ENCODE assay signal across 15 cellular contexts in genomic region chr3:140219923-140220452, GRCh38.
DNase-seq lines count a peak whose midpoint lies in the region; ATAC-seq and TF ChIP-seq lines count a peak whose summit lies in the region.
"Had no signal": no experiment of that assay in that cellular context is flagged by ENCODE, and none has a peak within 500 bp of the region (broad histone marks: within the 10 kb centered on the region; RNA-seq: fewer than 3 reads in every experiment).

No MANE protein-coding gene starts in this region.

- peaks cover 16% of the 10 kb centered on the region; the same call in 1 of the 2 replicates for H3K27me3 ChIP-seq in HCT116 (ENCODE audit: insufficient read depth, low read length)
- H3K27me3 ChIP-seq in GM23248 (replicated peaks; ENCODE audit: insufficient read depth): 0 out of 2 replicates have a peak, but pooled peaks cover 3% of the 10 kb centered on the region
- H3K27me3 ChIP-seq: upper lobe of left lung had no signal

- POLR2A ChIA-PET in HCT116 (lab: Charles Lee): no interaction called here
- POLR2A ChIA-PET in activated CD4-positive, alpha-beta T cell treated with anti-CD3 and anti-CD28 coated beads, Interleukin-2, amount 10 ng/mL, durations not matched to agents 7 days and 5 days (lab: Charles Lee): no interaction called here

- 31 to 53% methylated on average over 2 of the region's 2 CpGs for WGBS in GM23248 (ENCODE audit: low coverage in 1 of 2, low lambda C conversion rate in 2 of 2, missing lambda C conversion rate in 2 of 2), 2 experiments

- H3K27ac Mint-ChIP-seq in activated CD4-positive, alpha-beta T cell treated with anti-CD3 and anti-CD28 coated beads, Interleukin-2, amount 10 ng/mL, durations not matched to agents 7 days and 5 days: no peak overlapping the region
- H3K27ac Mint-ChIP-seq: activated T-cell treated with anti-CD3 and anti-CD28 coated beads, Interleukin-2, amount 50 U/mL, for 24 hours had no signal

- H3K4me3 ChIP-seq in HCT116 (replicated peaks in 1 of 2; ENCODE audit: low read depth in 1 of 2, low read length in 2 of 2) (no peak overlapping the region), GM23248 (no peak overlapping the region)
- H3K4me3 ChIP-seq: spleen, upper lobe of left lung had no signal

- no peaks in the 10 kb centered on the region for H3F3A ChIP-seq in GM23248 (ENCODE audit: insufficient read depth)

- no peaks in the 10 kb centered on the region for H3K36me3 Mint-ChIP-seq in activated CD4-positive, alpha-beta T cell treated with anti-CD3 and anti-CD28 coated beads, Interleukin-2, amount 10 ng/mL, durations not matched to agents 7 days and 5 days (ENCODE audit: low read depth)

- intact Hi-C loops in HCT116 (cut with micrococcal nuclease): no loop called here

- H2AFZ ChIP-seq in HCT116 (ENCODE audit: low read depth, low read length, poor library complexity, severe bottlenecking): no peak overlapping the region
- H2AFZ ChIP-seq in GM23248: no peak overlapping the region

- TF ChIP-seq CTCF in HCT116 (IDR thresholded peaks at IDR 0.05 in 2 of 3, conservative IDR thresholded peaks at IDR 0.05 in 1 of 3; ENCODE audit: borderline replicate concordance in 1 of 3, insufficient read depth in 1 of 3, low read depth in 2 of 3, low read length in 2 of 3): peak in 2 of 3 experiments; percentile 16 to 34; a peak in 1 of 6 replicates
- no peak for TF ChIP-seq CTCF in omental fat pad (IDR thresholded peaks at IDR 0.05)

- TF ChIP-seq POLR2A in HCT116 (IDR thresholded peaks at IDR 0.05; ENCODE audit: borderline replicate concordance, extremely low read depth, insufficient read depth, insufficient read length): no peak

- H3K36me3 ChIP-seq in HCT116 (ENCODE audit: control insufficient read depth in 1 of 2, insufficient read depth in 2 of 2, low read length in 2 of 2) (no peaks in the 10 kb centered on the region), GM23248 (ENCODE audit: low read depth) (no peaks in the 10 kb centered on the region)
- H3K36me3 ChIP-seq: spleen, upper lobe of left lung had no signal

- DNase-seq in NCI-H748 (lab: John Stamatoyannopoulos, UW; ENCODE audit: unreplicated experiment): peak; percentile 22
- no peak for DNase-seq in NCI-H748 treated with DMSO at 0.1 percent for 48 hours (lab: John Stamatoyannopoulos, UW)
- no peak for DNase-seq in HCT116 (ENCODE audit: low read depth, low spot score)
- peak; percentile 15 for DNase-seq in SW480 (ENCODE audit: low spot score)
- peak; percentile 29 for DNase-seq in pons (ENCODE audit: low spot score)
- no peak for DNase-seq in omental fat pad (ENCODE audit: low spot score)
- no peak for DNase-seq in GM23248
- no peak for DNase-seq in activated CD4-positive, alpha-beta T cell treated with anti-CD3 and anti-CD28 coated beads, Interleukin-2, amount 10 ng/mL, durations not matched to agents 7 days and 5 days
- DNase-seq: activated T-cell treated with anti-CD3 and anti-CD28 coated beads, Interleukin-2, amount 50 U/mL, for 24 hours; amniotic stem cell; HCEC 1CT; left ventricle myocardium superior; NCI-H2107; spleen; upper lobe of left lung had no signal

- peaks cover 2% of the 10 kb centered on the region for H3K27me3 Mint-ChIP-seq in activated CD4-positive, alpha-beta T cell treated with anti-CD3 and anti-CD28 coated beads, Interleukin-2, amount 10 ng/mL, durations not matched to agents 7 days and 5 days
- H3K27me3 Mint-ChIP-seq: activated T-cell treated with anti-CD3 and anti-CD28 coated beads, Interleukin-2, amount 50 U/mL, for 24 hours had no signal

- H3K4me3 Mint-ChIP-seq in activated CD4-positive, alpha-beta T cell treated with anti-CD3 and anti-CD28 coated beads, Interleukin-2, amount 10 ng/mL, durations not matched to agents 7 days and 5 days: no peak overlapping the region
- H3K4me3 Mint-ChIP-seq: activated T-cell treated with anti-CD3 and anti-CD28 coated beads, Interleukin-2, amount 50 U/mL, for 24 hours had no signal

- H3K9me3 Mint-ChIP-seq in activated CD4-positive, alpha-beta T cell treated with anti-CD3 and anti-CD28 coated beads, Interleukin-2, amount 10 ng/mL, durations not matched to agents 7 days and 5 days: no peaks in the 10 kb centered on the region
- H3K9me3 Mint-ChIP-seq: activated T-cell treated with anti-CD3 and anti-CD28 coated beads, Interleukin-2, amount 50 U/mL, for 24 hours had no signal

- H3K4me1 ChIP-seq in HCT116 (ENCODE audit: control insufficient read depth in 1 of 2, insufficient read depth in 2 of 2, low read length in 2 of 2) (no peaks in the 10 kb centered on the region), GM23248 (ENCODE audit: insufficient read depth) (no peaks in the 10 kb centered on the region)
- H3K4me1 ChIP-seq: spleen, upper lobe of left lung had no signal

- TF ChIP-seq RAD21 in HCT116 (IDR thresholded peaks at IDR 0.05; ENCODE audit: low read depth): no peak

- H3K9me3 ChIP-seq in HCT116 (ENCODE audit: control insufficient read depth in 1 of 2, insufficient read depth in 1 of 2, low read depth in 1 of 2, low read length in 2 of 2): no peaks in the 10 kb centered on the region
- H3K9me3 ChIP-seq in GM23248 (ENCODE audit: low read depth): no peaks in the 10 kb centered on the region
- H3K9me3 ChIP-seq: spleen, upper lobe of left lung had no signal

- CTCF ChIA-PET in HCT116 (lab: Charles Lee): no interaction called here
- CTCF ChIA-PET in activated CD4-positive, alpha-beta T cell treated with anti-CD3 and anti-CD28 coated beads, Interleukin-2, amount 10 ng/mL, durations not matched to agents 7 days and 5 days (lab: Charles Lee): no interaction called here

- ATAC-seq in HCT116: peak; percentile 47
- ATAC-seq in omental fat pad (ENCODE audit: low FRiP score): no peak
- ATAC-seq: left ventricle myocardium superior had no signal

- BruUV-seq in HCT116 (replicated peaks; lab: Mats Ljungman, UMichigan): no TSS peak

- H3K9ac ChIP-seq in HCT116 (ENCODE audit: low read length) (no peak overlapping the region), GM23248 (no peak overlapping the region)

- RAD21 ChIA-PET in HCT116 (lab: Charles Lee; ENCODE audit: low non-redundant PET in 1 of 2, low total read pairs in 2 of 2, uncharacterized antibody in 2 of 2, unreplicated experiment in 2 of 2): no interaction called here

- in situ Hi-C loops in GM23248 (cut with MboI): no loop called here

- H3K79me2 ChIP-seq in HCT116 (ENCODE audit: insufficient read depth, low read length) (no peaks in the 10 kb centered on the region), GM23248 (ENCODE audit: insufficient read depth) (no peaks in the 10 kb centered on the region)

- H3K27ac ChIP-seq in HCT116 (ENCODE audit: low read depth, low read length) (no peak overlapping the region), GM23248 (no peak overlapping the region)
- H3K27ac ChIP-seq: spleen, upper lobe of left lung had no signal

- no peaks in the 10 kb centered on the region for H3K4me1 Mint-ChIP-seq in activated CD4-positive, alpha-beta T cell treated with anti-CD3 and anti-CD28 coated beads, Interleukin-2, amount 10 ng/mL, durations not matched to agents 7 days and 5 days

- H4K20me1 ChIP-seq in HCT116 (ENCODE audit: insufficient read depth) (no peaks in the 10 kb centered on the region), GM23248 (ENCODE audit: insufficient read depth) (no peaks in the 10 kb centered on the region)

- H3K9me2 ChIP-seq in HCT116 (ENCODE audit: insufficient read depth): no peaks in the 10 kb centered on the region
- no peaks in the 10 kb centered on the region for H3K9me2 ChIP-seq in GM23248 (ENCODE audit: insufficient read depth)

- no peak overlapping the region for H3K4me2 ChIP-seq in HCT116 (ENCODE audit: low read length)
- H3K4me2 ChIP-seq in GM23248 (ENCODE audit: unreplicated experiment): no peak overlapping the region

TF ChIP-seq in HCT116, 20 proteins besides CTCF, POLR2A, EP300 and RAD21:
- no peak for TF ChIP-seq SRF (IDR thresholded peaks at IDR 0.05; ENCODE audit: low read depth)
- TF ChIP-seq SIN3A (IDR thresholded peaks at IDR 0.05; ENCODE audit: low read depth): no peak
- TF ChIP-seq CEBPB (IDR thresholded peaks at IDR 0.05; ENCODE audit: low read depth): no peak
- no peak for TF ChIP-seq EZH2 (IDR thresholded peaks at IDR 0.05)
- TF ChIP-seq EGR1 (IDR thresholded peaks at IDR 0.05; ENCODE audit: low read depth): no peak
- no peak for TF ChIP-seq ZFX (IDR thresholded peaks at IDR 0.05)
- no peak for TF ChIP-seq TCF7L2 (IDR thresholded peaks at IDR 0.05; ENCODE audit: borderline replicate concordance, extremely low read depth, insufficient read depth, insufficient read length)
- TF ChIP-seq YY1 (IDR thresholded peaks at IDR 0.05; ENCODE audit: extremely low read depth, insufficient replicate concordance, low read depth, low read length): no peak
- no peak for TF ChIP-seq ZBTB33 (IDR thresholded peaks at IDR 0.05; ENCODE audit: extremely low read depth, insufficient replicate concordance, low read length)
- TF ChIP-seq CBX3 (IDR thresholded peaks at IDR 0.05; ENCODE audit: low read depth): no peak
- no peak for TF ChIP-seq EZH2phosphoT487 (IDR thresholded peaks at IDR 0.05; ENCODE audit: borderline replicate concordance)
- no peak for TF ChIP-seq MAX (IDR thresholded peaks at IDR 0.05)
- no peak for TF ChIP-seq SP1 (IDR thresholded peaks at IDR 0.05; ENCODE audit: low read depth)
- TF ChIP-seq ZNF274 (IDR thresholded peaks at IDR 0.05; ENCODE audit: low read depth, low read length): no peak
- TF ChIP-seq ELF1 (IDR thresholded peaks at IDR 0.05; ENCODE audit: borderline replicate concordance, low read depth): no peak
- no peak for TF ChIP-seq POLR2AphosphoS5 (IDR thresholded peaks at IDR 0.05; ENCODE audit: low read depth, low read length)
TF ChIP-seq in HCT116: peak in this region for 0.

Comparison
In these comparisons a context has a peak if more than half of its experiments do, and no peak if none do; other contexts are left out.
1. DNase-seq: peak in NCI-H748 (single experiment), SW480 (single experiment) and pons (single experiment); none in NCI-H748 treated with DMSO at 0.1 percent for 48 hours (single experiment), HCT116 (single experiment), omental fat pad (single experiment), GM23248 (single experiment) and activated CD4-positive, alpha-beta T cell treated with anti-CD3 and anti-CD28 coated beads, Interleukin-2, amount 10 ng/mL, durations not matched to agents 7 days and 5 days (single experiment).
2. CTCF ChIP-seq: peak in HCT116 (2 of 3); none in omental fat pad (0 of 3).